8 cellular contexts compared by ENCODE assay signal in genomic region chr2:15939556-15939853, GRCh38. TPM values are rescaled to one million over a fixed set of nuclear protein-coding genes. Genes with fewer than 3 reads are reported as not detected.
DNase-seq lines count a peak whose midpoint lies in the region; TF ChIP-seq lines count a peak whose summit lies in the region.

No MANE protein-coding gene starts in this region.

- peaks cover 3% of the 10 kb centered on the region for H3K4me1 Mint-ChIP-seq in activated CD4-positive, alpha-beta memory T cell treated with anti-CD3 and anti-CD28 coated beads, Interleukin-2, amount 10 ng/mL, durations not matched to agents 7 days and 5 days

- no peak overlapping the region for H3K27ac Mint-ChIP-seq in activated CD4-positive, alpha-beta memory T cell treated with anti-CD3 and anti-CD28 coated beads, Interleukin-2, amount 10 ng/mL, durations not matched to agents 7 days and 5 days

- peaks cover 18 to 49% (median 42%) of the 10 kb centered on the region in 10 experiments for H3K4me1 ChIP-seq in BLaER1 treated with 17β-estradiol and CSF1 and Interleukin-3, amounts not matched to agents 10 nM and 100 nM
- H3K4me1 ChIP-seq in NT2/D1 (ENCODE audit: insufficient read depth, insufficient read length): no peaks in the 10 kb centered on the region

- peak overlapping the region in 10 of 11 experiments; percentile 2 to 75 (median 65); a peak in 17 of 22 replicates for H3K9ac ChIP-seq in BLaER1 treated with 17β-estradiol and CSF1 and Interleukin-3, amounts not matched to agents 10 nM and 100 nM
- peak overlapping the region; percentile 89 for H3K9ac ChIP-seq in NT2/D1 (ENCODE audit: insufficient read length, low read depth)

- peak; percentile 82 for DNase-seq in GM20000 (ENCODE audit: low spot score)
- DNase-seq in NT2/D1 (ENCODE audit: low read depth, low spot score): no peak
- no peak for DNase-seq in fibroblast of the aortic adventitia (ENCODE audit: low read depth)
- peak in 6 of 10 donors; percentile 72 to 98 (median 90) for DNase-seq in posterior cingulate gyrus
- DNase-seq in NCI-H2107 treated with DMSO at 0.1 percent for 48 hours (lab: John Stamatoyannopoulos, UW; ENCODE audit: unreplicated experiment): no peak
- no peak for DNase-seq in NCI-H2196 (lab: John Stamatoyannopoulos, UW; ENCODE audit: unreplicated experiment)
- DNase-seq in activated CD4-positive, alpha-beta memory T cell treated with anti-CD3 and anti-CD28 coated beads, Interleukin-2, amount 10 ng/mL, durations not matched to agents 7 days and 5 days: no peak

- H3K9me3 Mint-ChIP-seq in activated CD4-positive, alpha-beta memory T cell treated with anti-CD3 and anti-CD28 coated beads, Interleukin-2, amount 10 ng/mL, durations not matched to agents 7 days and 5 days: no peaks in the 10 kb centered on the region

- H3K36me3 ChIP-seq in BLaER1 treated with 17β-estradiol and CSF1 and Interleukin-3, amounts not matched to agents 10 nM and 100 nM: no peaks in the 10 kb centered on the region
- peaks cover 26% of the 10 kb centered on the region for H3K36me3 ChIP-seq in NT2/D1 (ENCODE audit: insufficient read depth, insufficient read length, low read length)

- peak; percentile 74 for TF ChIP-seq CTCF in GM20000 (IDR thresholded peaks at IDR 0.05; ENCODE audit: extremely low read depth, missing control alignments)
- TF ChIP-seq CTCF in fibroblast of the aortic adventitia (IDR thresholded peaks at IDR 0.05; ENCODE audit: insufficient read depth, low read length): peak; percentile 42

- intact Hi-C loops in posterior cingulate gyrus (cut with DNase I): loop anchor here (1.0 to 10.0 kb wide), 6 partner anchors 205 to 569 kb away; no protein-coding TSS in a partner anchor

- POLR2A ChIA-PET in activated CD4-positive, alpha-beta memory T cell treated with anti-CD3 and anti-CD28 coated beads, Interleukin-2, amount 10 ng/mL, durations not matched to agents 7 days and 5 days (lab: Charles Lee): no interaction called here

- CTCF ChIA-PET in activated CD4-positive, alpha-beta memory T cell treated with anti-CD3 and anti-CD28 coated beads, Interleukin-2, amount 10 ng/mL, durations not matched to agents 7 days and 5 days (lab: Charles Lee): interaction anchor here (0.6 to 2.2 kb wide), 15 partner anchors 8 to 820 kb away, joined by 3 to 11 read pairs (median 3); no protein-coding TSS in a partner anchor

- peak overlapping the region in 5 of 11 experiments; percentile 32 to 59 (median 53); a peak in 5 of 22 replicates for H3K27ac ChIP-seq in BLaER1 treated with 17β-estradiol and CSF1 and Interleukin-3, amounts not matched to agents 10 nM and 100 nM

- H4K20me1 ChIP-seq in BLaER1 treated with 17β-estradiol and CSF1 and Interleukin-3, amounts not matched to agents 10 nM and 100 nM: peaks cover 0 to 32% (median 26%) of the 10 kb centered on the region in 11 experiments; a peak in 13 of 22 replicates

- H3K36me3 Mint-ChIP-seq in activated CD4-positive, alpha-beta memory T cell treated with anti-CD3 and anti-CD28 coated beads, Interleukin-2, amount 10 ng/mL, durations not matched to agents 7 days and 5 days (ENCODE audit: low read depth): no peaks in the 10 kb centered on the region

- H3K4me2 ChIP-seq in BLaER1 treated with 17β-estradiol and CSF1 and Interleukin-3, amounts not matched to agents 10 nM and 100 nM: peak overlapping the region; percentile 97 to 100 (median 99)

- peaks cover 58% of the 10 kb centered on the region for H3K27me3 Mint-ChIP-seq in activated CD4-positive, alpha-beta memory T cell treated with anti-CD3 and anti-CD28 coated beads, Interleukin-2, amount 10 ng/mL, durations not matched to agents 7 days and 5 days

- H3K4me3 Mint-ChIP-seq in activated CD4-positive, alpha-beta memory T cell treated with anti-CD3 and anti-CD28 coated beads, Interleukin-2, amount 10 ng/mL, durations not matched to agents 7 days and 5 days: no peak overlapping the region

- no peaks in the 10 kb centered on the region for H3K9me3 ChIP-seq in BLaER1 treated with 17β-estradiol and CSF1 and Interleukin-3, amounts not matched to agents 10 nM and 100 nM (replicated peaks in 1 of 11)
- H3K9me3 ChIP-seq in NT2/D1 (ENCODE audit: insufficient read depth, low read length): no peaks in the 10 kb centered on the region

- H3K4me3 ChIP-seq in BLaER1 treated with 17β-estradiol and CSF1 and Interleukin-3, amounts not matched to agents 10 nM and 100 nM: peak overlapping the region; percentile 58 to 72 (median 66)
- peak overlapping the region; percentile 46 for H3K4me3 ChIP-seq in NT2/D1 (ENCODE audit: insufficient read length, low read depth)
- H3K4me3 ChIP-seq in fibroblast of the aortic adventitia (ENCODE audit: low read depth, low read length): no peak overlapping the region

- H3K27me3 ChIP-seq in BLaER1 treated with 17β-estradiol and CSF1 and Interleukin-3, amounts not matched to agents 10 nM and 100 nM: peaks cover 33 to 53% (median 40%) of the 10 kb centered on the region in 11 experiments
- no peaks in the 10 kb centered on the region for H3K27me3 ChIP-seq in NT2/D1 (ENCODE audit: insufficient read depth, insufficient read length)

RNA-seq across cellular contexts. Expression of gene MYCN, which starts 0.8 kb away (rescaled TPM):
- not detected in 2 replicates for total RNA-seq in fibroblast of the aortic adventitia (ENCODE audit: low replicate concordance)
- total RNA-seq in activated CD4-positive, alpha-beta memory T cell treated with anti-CD3 and anti-CD28 coated beads, Interleukin-2, amount 10 ng/mL, durations not matched to agents 7 days and 5 days: not detected

Comparison
In these comparisons a context has a peak if more than half of its experiments do, and no peak if none do; other contexts are left out.
1. DNase-seq: peak in GM20000 (single experiment) and posterior cingulate gyrus (6 of 10); none in NT2/D1 (single experiment), fibroblast of the aortic adventitia (single experiment), NCI-H2107 treated with DMSO at 0.1 percent for 48 hours (single experiment), NCI-H2196 (single experiment) and activated CD4-positive, alpha-beta memory T cell treated with anti-CD3 and anti-CD28 coated beads, Interleukin-2, amount 10 ng/mL, durations not matched to agents 7 days and 5 days (single experiment).